ENCODE assay signal across 1 cellular context in the genomic region with DNA sequence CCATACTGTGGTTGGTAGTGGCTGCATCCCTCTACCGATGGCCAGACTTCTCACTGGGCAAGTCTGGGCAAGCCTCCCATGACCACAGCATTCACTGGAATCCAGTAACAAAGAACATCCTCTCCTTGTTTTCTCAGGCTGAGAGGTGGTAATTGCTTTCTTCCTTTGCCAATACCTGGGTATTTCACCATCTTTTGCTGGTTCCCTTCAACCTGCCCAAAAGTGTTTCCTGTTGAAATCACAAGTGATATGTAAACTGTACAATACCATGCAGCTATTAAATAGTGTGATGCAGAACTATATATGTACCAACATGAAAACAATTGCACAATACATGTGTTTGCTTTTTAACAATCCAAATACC.
TF ChIP-seq lines count a peak whose summit lies in the region.

Gene PTCHD4, minus strand, starts transcription at position 55 of the 364 bp plus-strand sequence. CDS start 42,240 bp downstream, outside the sequence.

TF ChIP-seq in HepG2, 621 proteins besides CTCF, POLR2A, EP300 and RAD21 (continues in another document):
- peak; percentile 77; the same call in 1 of the 2 replicates for TF ChIP-seq KMT2A (CRISPR knock-in tag; IDR thresholded peaks at IDR 0.05)
- no peak; the same call in 1 of the 2 replicates for TF ChIP-seq ZNF142 (CRISPR knock-in tag; IDR thresholded peaks at IDR 0.05)
- no peak for TF ChIP-seq ZNF280D (CRISPR knock-in tag; IDR thresholded peaks at IDR 0.05)
- no peak for TF ChIP-seq ZKSCAN5 (CRISPR knock-in tag; IDR thresholded peaks at IDR 0.05)
- no peak; the same call in 1 of the 2 replicates for TF ChIP-seq SP140L (CRISPR knock-in tag; IDR thresholded peaks at IDR 0.05; ENCODE audit: borderline replicate concordance)
- TF ChIP-seq SNAI1 (CRISPR knock-in tag; IDR thresholded peaks at IDR 0.05; ENCODE audit: borderline replicate concordance), result no peak
- no peak for TF ChIP-seq RARA (CRISPR knock-in tag; IDR thresholded peaks at IDR 0.05)
- peak; percentile 85 for TF ChIP-seq TBX2 (CRISPR knock-in tag; IDR thresholded peaks at IDR 0.05; ENCODE audit: borderline replicate concordance)
- no peak for TF ChIP-seq ZNF720 (CRISPR knock-in tag; IDR thresholded peaks at IDR 0.05)
- TF ChIP-seq DNMT1 (CRISPR knock-in tag; IDR thresholded peaks at IDR 0.05), result no peak
- TF ChIP-seq, protein P1, sequence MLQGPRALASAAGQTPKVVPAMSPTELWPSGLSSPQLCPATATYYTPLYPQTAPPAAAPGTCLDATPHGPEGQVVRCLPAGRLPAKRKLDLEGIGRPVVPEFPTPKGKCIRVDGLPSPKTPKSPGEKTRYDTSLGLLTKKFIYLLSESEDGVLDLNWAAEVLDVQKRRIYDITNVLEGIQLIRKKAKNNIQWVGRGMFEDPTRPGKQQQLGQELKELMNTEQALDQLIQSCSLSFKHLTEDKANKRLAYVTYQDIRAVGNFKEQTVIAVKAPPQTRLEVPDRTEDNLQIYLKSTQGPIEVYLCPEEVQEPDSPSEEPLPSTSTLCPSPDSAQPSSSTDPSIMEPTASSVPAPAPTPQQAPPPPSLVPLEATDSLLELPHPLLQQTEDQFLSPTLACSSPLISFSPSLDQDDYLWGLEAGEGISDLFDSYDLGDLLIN (CRISPR knock-in tag; IDR thresholded peaks at IDR 0.05; ENCODE audit: borderline replicate concordance), result no peak
- TF ChIP-seq ZMYM2 (CRISPR knock-in tag; IDR thresholded peaks at IDR 0.05), result no peak
- TF ChIP-seq RXRA (CRISPR knock-in tag; IDR thresholded peaks at IDR 0.05), result no peak
- TF ChIP-seq, protein P2, sequence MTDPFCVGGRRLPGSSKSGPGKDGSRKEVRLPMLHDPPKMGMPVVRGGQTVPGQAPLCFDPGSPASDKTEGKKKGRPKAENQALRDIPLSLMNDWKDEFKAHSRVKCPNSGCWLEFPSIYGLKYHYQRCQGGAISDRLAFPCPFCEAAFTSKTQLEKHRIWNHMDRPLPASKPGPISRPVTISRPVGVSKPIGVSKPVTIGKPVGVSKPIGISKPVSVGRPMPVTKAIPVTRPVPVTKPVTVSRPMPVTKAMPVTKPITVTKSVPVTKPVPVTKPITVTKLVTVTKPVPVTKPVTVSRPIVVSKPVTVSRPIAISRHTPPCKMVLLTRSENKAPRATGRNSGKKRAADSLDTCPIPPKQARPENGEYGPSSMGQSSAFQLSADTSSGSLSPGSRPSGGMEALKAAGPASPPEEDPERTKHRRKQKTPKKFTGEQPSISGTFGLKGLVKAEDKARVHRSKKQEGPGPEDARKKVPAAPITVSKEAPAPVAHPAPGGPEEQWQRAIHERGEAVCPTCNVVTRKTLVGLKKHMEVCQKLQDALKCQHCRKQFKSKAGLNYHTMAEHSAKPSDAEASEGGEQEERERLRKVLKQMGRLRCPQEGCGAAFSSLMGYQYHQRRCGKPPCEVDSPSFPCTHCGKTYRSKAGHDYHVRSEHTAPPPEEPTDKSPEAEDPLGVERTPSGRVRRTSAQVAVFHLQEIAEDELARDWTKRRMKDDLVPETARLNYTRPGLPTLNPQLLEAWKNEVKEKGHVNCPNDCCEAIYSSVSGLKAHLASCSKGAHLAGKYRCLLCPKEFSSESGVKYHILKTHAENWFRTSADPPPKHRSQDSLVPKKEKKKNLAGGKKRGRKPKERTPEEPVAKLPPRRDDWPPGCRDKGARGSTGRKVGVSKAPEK (CRISPR knock-in tag; IDR thresholded peaks at IDR 0.05; ENCODE audit: borderline replicate concordance), result 0 out of 2 replicates have a peak, but pooled peaks have one; percentile 26
- no peak for TF ChIP-seq HNF4A (CRISPR knock-in tag; IDR thresholded peaks at IDR 0.05)
- TF ChIP-seq ZNF607 (CRISPR knock-in tag; IDR thresholded peaks at IDR 0.05; ENCODE audit: borderline replicate concordance), result no peak
- TF ChIP-seq, protein P3, sequence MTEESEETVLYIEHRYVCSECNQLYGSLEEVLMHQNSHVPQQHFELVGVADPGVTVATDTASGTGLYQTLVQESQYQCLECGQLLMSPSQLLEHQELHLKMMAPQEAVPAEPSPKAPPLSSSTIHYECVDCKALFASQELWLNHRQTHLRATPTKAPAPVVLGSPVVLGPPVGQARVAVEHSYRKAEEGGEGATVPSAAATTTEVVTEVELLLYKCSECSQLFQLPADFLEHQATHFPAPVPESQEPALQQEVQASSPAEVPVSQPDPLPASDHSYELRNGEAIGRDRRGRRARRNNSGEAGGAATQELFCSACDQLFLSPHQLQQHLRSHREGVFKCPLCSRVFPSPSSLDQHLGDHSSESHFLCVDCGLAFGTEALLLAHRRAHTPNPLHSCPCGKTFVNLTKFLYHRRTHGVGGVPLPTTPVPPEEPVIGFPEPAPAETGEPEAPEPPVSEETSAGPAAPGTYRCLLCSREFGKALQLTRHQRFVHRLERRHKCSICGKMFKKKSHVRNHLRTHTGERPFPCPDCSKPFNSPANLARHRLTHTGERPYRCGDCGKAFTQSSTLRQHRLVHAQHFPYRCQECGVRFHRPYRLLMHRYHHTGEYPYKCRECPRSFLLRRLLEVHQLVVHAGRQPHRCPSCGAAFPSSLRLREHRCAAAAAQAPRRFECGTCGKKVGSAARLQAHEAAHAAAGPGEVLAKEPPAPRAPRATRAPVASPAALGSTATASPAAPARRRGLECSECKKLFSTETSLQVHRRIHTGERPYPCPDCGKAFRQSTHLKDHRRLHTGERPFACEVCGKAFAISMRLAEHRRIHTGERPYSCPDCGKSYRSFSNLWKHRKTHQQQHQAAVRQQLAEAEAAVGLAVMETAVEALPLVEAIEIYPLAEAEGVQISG (CRISPR knock-in tag; IDR thresholded peaks at IDR 0.05), result peak; percentile 13; the same call in 1 of the 2 replicates
- peak; percentile 81; the same call in 1 of the 2 replicates for TF ChIP-seq ZNF124 (CRISPR knock-in tag; IDR thresholded peaks at IDR 0.05)
- TF ChIP-seq CEBPG (CRISPR knock-in tag; IDR thresholded peaks at IDR 0.05), result peak; percentile 76
- TF ChIP-seq ZFX (CRISPR knock-in tag; IDR thresholded peaks at IDR 0.05; ENCODE audit: low read depth), result 0 out of 2 replicates have a peak, but pooled peaks have one; percentile 22
- peak; percentile 21; the same call in 1 of the 2 replicates for TF ChIP-seq RXRB (CRISPR knock-in tag; IDR thresholded peaks at IDR 0.05; ENCODE audit: borderline replicate concordance)
- TF ChIP-seq ZNF570 (CRISPR knock-in tag; IDR thresholded peaks at IDR 0.05; ENCODE audit: borderline replicate concordance), result no peak
- peak; percentile 30; the same call in 1 of the 2 replicates for TF ChIP-seq SMC3 (IDR thresholded peaks at IDR 0.05; ENCODE audit: low read length)
- TF ChIP-seq TFDP1 (CRISPR knock-in tag; IDR thresholded peaks at IDR 0.05; ENCODE audit: borderline replicate concordance), result no peak
- TF ChIP-seq ZFP91 (CRISPR knock-in tag; IDR thresholded peaks at IDR 0.05; ENCODE audit: borderline replicate concordance), result no peak
- no peak for TF ChIP-seq NFE2 (CRISPR knock-in tag; IDR thresholded peaks at IDR 0.05)
- TF ChIP-seq ZNF704 (CRISPR knock-in tag; IDR thresholded peaks at IDR 0.05; ENCODE audit: borderline replicate concordance), result no peak
- TF ChIP-seq JARID2 (CRISPR knock-in tag; IDR thresholded peaks at IDR 0.05; ENCODE audit: insufficient replicate concordance), result no peak
- no peak for TF ChIP-seq CREB3 (CRISPR knock-in tag; IDR thresholded peaks at IDR 0.05)
- peak; percentile 22; the same call in 1 of the 2 replicates for TF ChIP-seq JUNB (CRISPR knock-in tag; IDR thresholded peaks at IDR 0.05; ENCODE audit: borderline replicate concordance)
- 0 out of 2 replicates have a peak, but pooled peaks have one; percentile 22 for TF ChIP-seq SP5 (CRISPR knock-in tag; IDR thresholded peaks at IDR 0.05; ENCODE audit: borderline replicate concordance, low read depth)
- no peak; the same call in 1 of the 2 replicates for TF ChIP-seq NFIC (IDR thresholded peaks at IDR 0.05; ENCODE audit: low read length)
